In the genomic region with DNA sequence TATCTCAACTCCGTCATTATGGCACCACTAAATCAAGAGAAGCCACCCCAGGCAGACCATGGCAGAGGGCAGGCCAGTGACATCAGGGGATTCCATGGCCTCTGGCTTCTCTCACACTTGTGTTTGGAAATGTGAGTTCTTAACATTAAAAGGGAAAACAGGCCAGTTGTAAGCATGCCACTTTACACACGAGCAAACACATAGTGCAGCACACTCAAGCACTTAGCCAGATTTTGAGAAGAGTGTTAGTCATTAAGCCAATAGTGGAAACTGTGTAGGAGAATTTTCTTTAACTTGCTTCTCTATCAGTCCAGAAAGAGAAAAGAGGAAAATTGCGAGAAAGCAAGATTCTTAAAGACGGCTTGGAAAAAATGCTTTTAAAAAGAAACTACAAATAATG, we compare ENCODE assay signal across 28 cellular contexts.
"Had no signal": no experiment of that assay in that cellular context is flagged by ENCODE, and none has a peak within 500 bp of the region (broad histone marks: within the 10 kb centered on the region; RNA-seq: fewer than 3 reads in every experiment).

No MANE protein-coding gene starts in this region.

- H3K4me1 Mint-ChIP-seq: activated CD4-positive, alpha-beta memory T cell treated with anti-CD3 and anti-CD28 coated beads, Interleukin-2, amount 10 ng/mL, durations not matched to agents 7 days and 5 days; activated CD4-positive, alpha-beta T cell treated with anti-CD3 and anti-CD28 coated beads, Interleukin-2, amount 10 ng/mL, durations not matched to agents 7 days and 5 days; activated naive CD4-positive, alpha-beta T cell treated with anti-CD3 and anti-CD28 coated beads, Interleukin-2, amount 10 ng/mL, durations not matched to agents 7 days and 5 days; activated naive CD8-positive, alpha-beta T cell treated with anti-CD3 and anti-CD28 coated beads, Interleukin-2, amount 10 ng/mL, durations not matched to agents 7 days and 5 days; central memory CD8-positive, alpha-beta T cell; endodermal cell had no signal

- ATAC-seq: activated naive CD4-positive, alpha-beta T cell treated with anti-CD3 and anti-CD28 coated beads, Interleukin-2, amount 50 U/mL, for 72 hours; activated T-cell treated with anti-CD3 and anti-CD28 coated beads, Interleukin-2, amount 50 U/mL, for 72 hours; esophagus mucosa had no signal

- H3K36me3 Mint-ChIP-seq: activated naive CD4-positive, alpha-beta T cell treated with anti-CD3 and anti-CD28 coated beads, Interleukin-2, amount 10 ng/mL, durations not matched to agents 7 days and 5 days; activated naive CD4-positive, alpha-beta T cell treated with anti-CD3 and anti-CD28 coated beads, Interleukin-2, amount 50 U/mL, for 72 hours; activated naive CD8-positive, alpha-beta T cell treated with anti-CD3 and anti-CD28 coated beads, Interleukin-2, amount 10 ng/mL, durations not matched to agents 7 days and 5 days had no signal

- H3K27me3 ChIP-seq: ascending aorta, brain microvascular endothelial cell, dorsolateral prefrontal cortex had no signal

- H3K9me3 Mint-ChIP-seq: activated CD4-positive, alpha-beta memory T cell treated with anti-CD3 and anti-CD28 coated beads, Interleukin-2, amount 10 ng/mL, durations not matched to agents 7 days and 5 days; activated naive CD4-positive, alpha-beta T cell treated with anti-CD3 and anti-CD28 coated beads, Interleukin-2, amount 10 ng/mL, durations not matched to agents 7 days and 5 days had no signal

- H3K27me3 Mint-ChIP-seq: activated CD4-positive, alpha-beta memory T cell treated with anti-CD3 and anti-CD28 coated beads, Interleukin-2, amount 10 ng/mL, durations not matched to agents 7 days and 5 days; activated CD4-positive, alpha-beta T cell treated with anti-CD3 and anti-CD28 coated beads, Interleukin-2, amount 10 ng/mL, durations not matched to agents 7 days and 5 days; activated naive CD4-positive, alpha-beta T cell treated with anti-CD3 and anti-CD28 coated beads, Interleukin-2, amount 10 ng/mL, durations not matched to agents 7 days and 5 days; activated naive CD8-positive, alpha-beta T cell treated with anti-CD3 and anti-CD28 coated beads, Interleukin-2, amount 10 ng/mL, durations not matched to agents 7 days and 5 days; activated T-cell treated with anti-CD3 and anti-CD28 coated beads, Interleukin-2, amount 50 U/mL, for 24 hours; central memory CD8-positive, alpha-beta T cell; dendritic cell treated with granulocyte-macrophage colony-stimulating factor and Interleukin-4, amounts not matched to agents 40 ng/mL and 50 ng/mL, for 4 days had no signal

- DNase-seq: activated CD4-positive, alpha-beta memory T cell treated with anti-CD3 and anti-CD28 coated beads, Interleukin-2, amount 10 ng/mL, durations not matched to agents 7 days and 5 days; activated CD4-positive, alpha-beta T cell treated with anti-CD3 and anti-CD28 coated beads for 1 hour; activated CD4-positive, alpha-beta T cell treated with anti-CD3 and anti-CD28 coated beads for 4 hours; activated CD4-positive, alpha-beta T cell treated with anti-CD3 and anti-CD28 coated beads, Interleukin-2, amount 10 ng/mL, durations not matched to agents 7 days and 5 days; activated CD4-positive, alpha-beta T cell treated with anti-CD3 and anti-CD28 coated beads, Interleukin-2, amount 50 U/mL, for 4 hours; activated CD8-positive, alpha-beta memory T cell treated with anti-CD3 and anti-CD28 coated beads, Interleukin-2, amount 50 U/mL, for 48 hours; activated gamma-delta T cell; activated naive CD4-positive, alpha-beta T cell; activated naive CD4-positive, alpha-beta T cell treated with anti-CD3 and anti-CD28 coated beads, Interleukin-2, amount 10 ng/mL, durations not matched to agents 7 days and 5 days; activated naive CD8-positive, alpha-beta T cell treated with anti-CD3 and anti-CD28 coated beads, Interleukin-2, amount 10 ng/mL, durations not matched to agents 7 days and 5 days; activated T-cell treated with anti-CD3 and anti-CD28 coated beads for 4 hours; activated T-cell treated with anti-CD3 and anti-CD28 coated beads, Interleukin-2, amount 50 U/mL, for 24 hours; activated T-cell treated with anti-CD3 and anti-CD28 coated beads, Interleukin-2, amount 50 U/mL, for 72 hours; brain microvascular endothelial cell; dorsolateral prefrontal cortex; effector memory CD4-positive, alpha-beta T cell; endodermal cell; foreskin fibroblast; head of caudate nucleus; T-helper 2 cell had no signal

- H3K4me3 ChIP-seq: ascending aorta, coronary artery, dorsolateral prefrontal cortex had no signal

- H3K36me3 ChIP-seq: ascending aorta, brain microvascular endothelial cell had no signal

- H3K9me3 ChIP-seq: ascending aorta had no signal

- H3K27ac ChIP-seq: ascending aorta, brain microvascular endothelial cell, coronary artery, dorsolateral prefrontal cortex had no signal

- H3K27ac Mint-ChIP-seq: activated CD4-positive, alpha-beta memory T cell treated with anti-CD3 and anti-CD28 coated beads, Interleukin-2, amount 10 ng/mL, durations not matched to agents 7 days and 5 days; activated CD4-positive, alpha-beta T cell treated with anti-CD3 and anti-CD28 coated beads, Interleukin-2, amount 10 ng/mL, durations not matched to agents 7 days and 5 days; activated naive CD4-positive, alpha-beta T cell treated with anti-CD3 and anti-CD28 coated beads, Interleukin-2, amount 10 ng/mL, durations not matched to agents 7 days and 5 days; activated naive CD4-positive, alpha-beta T cell treated with anti-CD3 and anti-CD28 coated beads, Interleukin-2, amount 50 U/mL, for 72 hours; activated naive CD8-positive, alpha-beta T cell treated with anti-CD3 and anti-CD28 coated beads, Interleukin-2, amount 10 ng/mL, durations not matched to agents 7 days and 5 days; activated T-cell treated with anti-CD3 and anti-CD28 coated beads, Interleukin-2, amount 50 U/mL, for 24 hours; activated T-cell treated with anti-CD3 and anti-CD28 coated beads, Interleukin-2, amount 50 U/mL, for 72 hours; dendritic cell treated with granulocyte-macrophage colony-stimulating factor and Interleukin-4, amounts not matched to agents 40 ng/mL and 50 ng/mL, for 4 days; endodermal cell had no signal

- H3K4me1 ChIP-seq: ascending aorta had no signal

- FAIRE-seq: bronchial epithelial cell, frontal cortex had no signal

- H3K4me3 Mint-ChIP-seq: activated CD4-positive, alpha-beta memory T cell treated with anti-CD3 and anti-CD28 coated beads, Interleukin-2, amount 10 ng/mL, durations not matched to agents 7 days and 5 days; activated CD4-positive, alpha-beta T cell treated with anti-CD3 and anti-CD28 coated beads, Interleukin-2, amount 10 ng/mL, durations not matched to agents 7 days and 5 days; activated naive CD4-positive, alpha-beta T cell treated with anti-CD3 and anti-CD28 coated beads, Interleukin-2, amount 10 ng/mL, durations not matched to agents 7 days and 5 days; activated naive CD8-positive, alpha-beta T cell treated with anti-CD3 and anti-CD28 coated beads, Interleukin-2, amount 10 ng/mL, durations not matched to agents 7 days and 5 days; activated T-cell treated with anti-CD3 and anti-CD28 coated beads, Interleukin-2, amount 50 U/mL, for 24 hours; activated T-cell treated with anti-CD3 and anti-CD28 coated beads, Interleukin-2, amount 50 U/mL, for 72 hours; central memory CD8-positive, alpha-beta T cell; dendritic cell treated with granulocyte-macrophage colony-stimulating factor and Interleukin-4, amounts not matched to agents 40 ng/mL and 50 ng/mL, for 4 days; endodermal cell had no signal
